Comparison of ENCODE assay signal across 1 cellular context in genomic region chr1:113042336-113043143, GRCh38.
TF ChIP-seq lines count a peak whose summit lies in the region.

No MANE protein-coding gene starts in this region.

TF ChIP-seq in GM12878, 131 proteins besides CTCF, POLR2A, EP300 and RAD21 (continued from another document and continues in another):
- TF ChIP-seq REST (IDR thresholded peaks at IDR 0.05; ENCODE audit: low read depth, low read length) (no peak), BMI1 (IDR thresholded peaks at IDR 0.05; ENCODE audit: borderline replicate concordance) (no peak), SMARCA5 (IDR thresholded peaks at IDR 0.05) (no peak), LARP7 (IDR thresholded peaks at IDR 0.05) (no peak), PML (IDR thresholded peaks at IDR 0.05; ENCODE audit: low read length) (no peak), ZNF24 (IDR thresholded peaks at IDR 0.05) (no peak), HCFC1 (IDR thresholded peaks at IDR 0.05; ENCODE audit: low read length) (no peak), ZBTB11 (CRISPR knock-in tag; IDR thresholded peaks at IDR 0.05) (no peak), NR2C2 (IDR thresholded peaks at IDR 0.05; ENCODE audit: borderline replicate concordance, control insufficient read depth, insufficient read length, low read depth) (no peak), GABPA (IDR thresholded peaks at IDR 0.05; ENCODE audit: low read depth) (no peak), POLR2AphosphoS5 (IDR thresholded peaks at IDR 0.05; ENCODE audit: low read length) (no peak), SMAD5 (IDR thresholded peaks at IDR 0.05; ENCODE audit: low read depth) (no peak), HDAC2 (IDR thresholded peaks at IDR 0.05) (no peak), NR2C1 (IDR thresholded peaks at IDR 0.05) (no peak), CBFB (IDR thresholded peaks at IDR 0.05; ENCODE audit: low read depth) (peak; percentile 42; the same call in 1 of the 2 replicates), FOS (IDR thresholded peaks at IDR 0.05; ENCODE audit: borderline replicate concordance, extremely low read depth, insufficient read length) (no peak), IKZF2 (IDR thresholded peaks at IDR 0.05) (peak; percentile 68 to 77), E2F8 (IDR thresholded peaks at IDR 0.05; ENCODE audit: low read depth, partially characterized antibody) (no peak), YBX1 (IDR thresholded peaks at IDR 0.05) (no peak), TCF3 (IDR thresholded peaks at IDR 0.05; ENCODE audit: borderline replicate concordance, insufficient read depth, low read depth, low read length) (no peak), CHD4 (IDR thresholded peaks at IDR 0.05) (no peak), ATF2 (IDR thresholded peaks at IDR 0.05; ENCODE audit: low read length) (no peak), SMC3 (IDR thresholded peaks at IDR 0.05; ENCODE audit: borderline replicate concordance, low read length) (peak; percentile 86), ZBTB4 (CRISPR knock-in tag; IDR thresholded peaks at IDR 0.05) (no peak), MYC (IDR thresholded peaks at IDR 0.05; ENCODE audit: insufficient read depth, insufficient read length, insufficient replicate concordance, low read length, severe bottlenecking) (no peak), BACH1 (IDR thresholded peaks at IDR 0.05; ENCODE audit: borderline replicate concordance) (no peak), ASH2L (IDR thresholded peaks at IDR 0.05; ENCODE audit: borderline replicate concordance, low read depth) (no peak), EZH2 (IDR thresholded peaks at IDR 0.05; ENCODE audit: borderline replicate concordance, control insufficient read depth, low read depth, low read length) (no peak), SUZ12 (IDR thresholded peaks at IDR 0.05; ENCODE audit: unreplicated experiment) (no peak), E2F4 (IDR thresholded peaks at IDR 0.05; ENCODE audit: low read depth, low read length) (no peak), TBL1XR1 (IDR thresholded peaks at IDR 0.05; ENCODE audit: low read depth, low read length) (no peak), EGR1 (IDR thresholded peaks at IDR 0.05; ENCODE audit: borderline replicate concordance in 1 of 2, low read depth in 2 of 2, low read length in 2 of 2) (no peak)
- TF ChIP-seq, protein P1, sequence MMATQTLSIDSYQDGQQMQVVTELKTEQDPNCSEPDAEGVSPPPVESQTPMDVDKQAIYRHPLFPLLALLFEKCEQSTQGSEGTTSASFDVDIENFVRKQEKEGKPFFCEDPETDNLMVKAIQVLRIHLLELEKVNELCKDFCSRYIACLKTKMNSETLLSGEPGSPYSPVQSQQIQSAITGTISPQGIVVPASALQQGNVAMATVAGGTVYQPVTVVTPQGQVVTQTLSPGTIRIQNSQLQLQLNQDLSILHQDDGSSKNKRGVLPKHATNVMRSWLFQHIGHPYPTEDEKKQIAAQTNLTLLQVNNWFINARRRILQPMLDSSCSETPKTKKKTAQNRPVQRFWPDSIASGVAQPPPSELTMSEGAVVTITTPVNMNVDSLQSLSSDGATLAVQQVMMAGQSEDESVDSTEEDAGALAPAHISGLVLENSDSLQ (IDR thresholded peaks at IDR 0.05): no peak
- TF ChIP-seq, protein P2, sequence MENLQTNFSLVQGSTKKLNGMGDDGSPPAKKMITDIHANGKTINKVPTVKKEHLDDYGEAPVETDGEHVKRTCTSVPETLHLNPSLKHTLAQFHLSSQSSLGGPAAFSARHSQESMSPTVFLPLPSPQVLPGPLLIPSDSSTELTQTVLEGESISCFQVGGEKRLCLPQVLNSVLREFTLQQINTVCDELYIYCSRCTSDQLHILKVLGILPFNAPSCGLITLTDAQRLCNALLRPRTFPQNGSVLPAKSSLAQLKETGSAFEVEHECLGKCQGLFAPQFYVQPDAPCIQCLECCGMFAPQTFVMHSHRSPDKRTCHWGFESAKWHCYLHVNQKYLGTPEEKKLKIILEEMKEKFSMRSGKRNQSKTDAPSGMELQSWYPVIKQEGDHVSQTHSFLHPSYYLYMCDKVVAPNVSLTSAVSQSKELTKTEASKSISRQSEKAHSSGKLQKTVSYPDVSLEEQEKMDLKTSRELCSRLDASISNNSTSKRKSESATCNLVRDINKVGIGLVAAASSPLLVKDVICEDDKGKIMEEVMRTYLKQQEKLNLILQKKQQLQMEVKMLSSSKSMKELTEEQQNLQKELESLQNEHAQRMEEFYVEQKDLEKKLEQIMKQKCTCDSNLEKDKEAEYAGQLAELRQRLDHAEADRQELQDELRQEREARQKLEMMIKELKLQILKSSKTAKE (IDR thresholded peaks at IDR 0.05; ENCODE audit: low read depth, poor library complexity, severe bottlenecking): no peak
- TF ChIP-seq, protein P3, sequence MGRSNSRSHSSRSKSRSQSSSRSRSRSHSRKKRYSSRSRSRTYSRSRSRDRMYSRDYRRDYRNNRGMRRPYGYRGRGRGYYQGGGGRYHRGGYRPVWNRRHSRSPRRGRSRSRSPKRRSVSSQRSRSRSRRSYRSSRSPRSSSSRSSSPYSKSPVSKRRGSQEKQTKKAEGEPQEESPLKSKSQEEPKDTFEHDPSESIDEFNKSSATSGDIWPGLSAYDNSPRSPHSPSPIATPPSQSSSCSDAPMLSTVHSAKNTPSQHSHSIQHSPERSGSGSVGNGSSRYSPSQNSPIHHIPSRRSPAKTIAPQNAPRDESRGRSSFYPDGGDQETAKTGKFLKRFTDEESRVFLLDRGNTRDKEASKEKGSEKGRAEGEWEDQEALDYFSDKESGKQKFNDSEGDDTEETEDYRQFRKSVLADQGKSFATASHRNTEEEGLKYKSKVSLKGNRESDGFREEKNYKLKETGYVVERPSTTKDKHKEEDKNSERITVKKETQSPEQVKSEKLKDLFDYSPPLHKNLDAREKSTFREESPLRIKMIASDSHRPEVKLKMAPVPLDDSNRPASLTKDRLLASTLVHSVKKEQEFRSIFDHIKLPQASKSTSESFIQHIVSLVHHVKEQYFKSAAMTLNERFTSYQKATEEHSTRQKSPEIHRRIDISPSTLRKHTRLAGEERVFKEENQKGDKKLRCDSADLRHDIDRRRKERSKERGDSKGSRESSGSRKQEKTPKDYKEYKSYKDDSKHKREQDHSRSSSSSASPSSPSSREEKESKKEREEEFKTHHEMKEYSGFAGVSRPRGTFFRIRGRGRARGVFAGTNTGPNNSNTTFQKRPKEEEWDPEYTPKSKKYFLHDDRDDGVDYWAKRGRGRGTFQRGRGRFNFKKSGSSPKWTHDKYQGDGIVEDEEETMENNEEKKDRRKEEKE (IDR thresholded peaks at IDR 0.05): no peak
